10 cellular contexts compared by ENCODE assay signal in the genomic region with DNA sequence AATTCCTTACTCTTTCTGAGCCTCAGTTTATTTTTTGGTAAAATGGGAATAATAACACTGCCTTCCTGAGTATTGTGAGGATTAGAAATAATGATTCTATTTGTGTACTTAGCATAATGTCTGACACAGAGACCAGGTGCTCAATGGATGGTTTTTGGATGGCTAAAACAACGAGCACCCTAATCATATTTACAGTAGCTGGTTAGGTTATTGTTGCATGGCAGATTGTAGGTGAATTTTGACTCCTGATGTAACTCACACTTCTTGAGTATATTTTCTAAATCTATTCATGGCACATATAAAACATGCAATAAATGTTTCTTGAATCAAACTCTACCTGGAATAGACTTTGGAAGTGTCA. TPM values are rescaled to one million over a fixed set of nuclear protein-coding genes. Genes with fewer than 3 reads are reported as not detected.
DNase-seq lines count a peak whose midpoint lies in the region; ATAC-seq and TF ChIP-seq lines count a peak whose summit lies in the region.
"Had no signal": no experiment of that assay in that cellular context is flagged by ENCODE, and none has a peak within 500 bp of the region (broad histone marks: within the 10 kb centered on the region; RNA-seq: fewer than 3 reads in every experiment).

No MANE protein-coding gene starts in this region.

- in situ Hi-C loops in GM23248 (cut with MboI) = no loop called here

- H3K18ac ChIP-seq in mesendoderm (ENCODE audit: low read length) = no peak overlapping the region

- no peak overlapping the region for H4K8ac ChIP-seq in mesendoderm (ENCODE audit: low read depth, low read length)

- no peak overlapping the region for H2BK120ac ChIP-seq in mesendoderm (ENCODE audit: low read depth, low read length)

- TF ChIP-seq CTCF in OCI-LY3 (IDR thresholded peaks at IDR 0.05; ENCODE audit: low read depth, low read length) = no peak

- intact Hi-C loops in sciatic nerve (cut with DNase I) = no loop called here

- no peak overlapping the region for H3K56ac ChIP-seq in mesendoderm (ENCODE audit: low read length)

- no peaks in the 10 kb centered on the region for H3K9me2 ChIP-seq in GM23248 (ENCODE audit: insufficient read depth)

- 84 to 95% methylated on average over 1 of the region's 1 CpG for WGBS in GM23248 (ENCODE audit: low coverage in 1 of 2, low lambda C conversion rate in 2 of 2, missing lambda C conversion rate in 2 of 2), 2 experiments
- no CpG with 5 or more reads among the region's 1 CpG for WGBS in mesendoderm (ENCODE audit: extremely low coverage, insufficient coverage, low lambda C conversion rate)

- H3K36me3 ChIP-seq in OCI-LY3 (replicated peaks; ENCODE audit: low read depth, low read length) (peaks cover 31% of the 10 kb centered on the region), GM23248 (ENCODE audit: low read depth) (no peaks in the 10 kb centered on the region), mesendoderm (ENCODE audit: control insufficient read depth, insufficient read depth, low read length) (no peaks in the 10 kb centered on the region)
- H3K36me3 ChIP-seq: vagina had no signal

- peaks cover 49% of the 10 kb centered on the region for H3K4me1 ChIP-seq in OCI-LY3 (ENCODE audit: low read length)
- H3K4me1 ChIP-seq in GM23248 (ENCODE audit: insufficient read depth) = no peaks in the 10 kb centered on the region
- no peaks in the 10 kb centered on the region for H3K4me1 ChIP-seq in mesendoderm (ENCODE audit: control insufficient read depth, low read depth, low read length)
- H3K4me1 ChIP-seq: vagina had no signal

- H3K4me3 ChIP-seq in OCI-LY3 (ENCODE audit: low read length) = peak overlapping the region; percentile 27
- no peak overlapping the region for H3K4me3 ChIP-seq in GM23248
- H3K4me3 ChIP-seq in mesendoderm (ENCODE audit: low read length) = no peak overlapping the region
- H3K4me3 ChIP-seq: vagina had no signal

- H3K9ac ChIP-seq in OCI-LY3 (ENCODE audit: low read length) (no peak overlapping the region), GM23248 (no peak overlapping the region), mesendoderm (ENCODE audit: low read length) (no peak overlapping the region)

- peak; percentile 14 for ATAC-seq in GM18499 (IDR thresholded peaks at IDR 0.05; ENCODE audit: insufficient read depth, unreplicated experiment)
- peak; percentile 31 for ATAC-seq in GM19397 (IDR thresholded peaks at IDR 0.05; ENCODE audit: unreplicated experiment)
- ATAC-seq in HG02938 (IDR thresholded peaks at IDR 0.05; ENCODE audit: unreplicated experiment) = peak; percentile 30
- ATAC-seq in sciatic nerve = no peak

- DNase-seq in GM23248 (no peak), mesendoderm (no peak), AG20443 (ENCODE audit: low spot score) (no peak), sciatic nerve (ENCODE audit: low spot score) (no peak)
- DNase-seq: T-helper 9 cell had no signal

- H3K79me1 ChIP-seq in mesendoderm (ENCODE audit: low read length) = no peaks in the 10 kb centered on the region

- H3K4ac ChIP-seq in mesendoderm (ENCODE audit: low read depth, low read length) = no peak overlapping the region

- no peaks in the 10 kb centered on the region for H3F3A ChIP-seq in GM23248 (ENCODE audit: insufficient read depth)

- no peak overlapping the region for H2BK15ac ChIP-seq in mesendoderm (replicated peaks; ENCODE audit: low read depth)

- H2AK5ac ChIP-seq in mesendoderm (ENCODE audit: low read length) = no peak overlapping the region

- H3K9me3 ChIP-seq in OCI-LY3 (ENCODE audit: insufficient read depth, low read length) (peaks cover 26% of the 10 kb centered on the region), GM23248 (ENCODE audit: low read depth) (no peaks in the 10 kb centered on the region)
- H3K9me3 ChIP-seq: vagina had no signal

- H2AFZ ChIP-seq in OCI-LY3 (ENCODE audit: low read depth, low read length) = no peak overlapping the region
- H2AFZ ChIP-seq in GM23248 = no peak overlapping the region

- peak overlapping the region; percentile 48 for H3K4me2 ChIP-seq in OCI-LY3 (ENCODE audit: low read length)
- no peak overlapping the region for H3K4me2 ChIP-seq in GM23248 (ENCODE audit: unreplicated experiment)
- no peak overlapping the region for H3K4me2 ChIP-seq in mesendoderm (ENCODE audit: low read length)

- no peaks in the 10 kb centered on the region for H3K79me2 ChIP-seq in OCI-LY3 (ENCODE audit: low read length)
- H3K79me2 ChIP-seq in GM23248 (ENCODE audit: insufficient read depth) = no peaks in the 10 kb centered on the region
- no peaks in the 10 kb centered on the region for H3K79me2 ChIP-seq in mesendoderm (ENCODE audit: control insufficient read depth, insufficient read depth, low read length)

- H3K23ac ChIP-seq in mesendoderm (ENCODE audit: low read length) = no peak overlapping the region

- H2BK5ac ChIP-seq in mesendoderm (ENCODE audit: low read length) = no peak overlapping the region

- peak overlapping the region; percentile 80 for H3K27ac ChIP-seq in OCI-LY3 (ENCODE audit: low read length)
- H3K27ac ChIP-seq in GM23248 = no peak overlapping the region
- H3K27ac ChIP-seq in mesendoderm (ENCODE audit: low read depth, low read length) = no peak overlapping the region
- H3K27ac ChIP-seq: vagina had no signal

- no peak overlapping the region for H4K5ac ChIP-seq in mesendoderm (ENCODE audit: low read length)

- H4K20me1 ChIP-seq in OCI-LY3 (ENCODE audit: insufficient read depth, low read length) (no peaks in the 10 kb centered on the region), GM23248 (ENCODE audit: insufficient read depth) (no peaks in the 10 kb centered on the region)

- H3K27me3 ChIP-seq in OCI-LY3 (ENCODE audit: low read depth, low read length) (0 out of 2 replicates have a peak, but pooled peaks cover 3% of the 10 kb centered on the region), GM23248 (replicated peaks; ENCODE audit: insufficient read depth) (no peaks in the 10 kb centered on the region), mesendoderm (ENCODE audit: insufficient read depth, low read length, poor library complexity) (no peaks in the 10 kb centered on the region)
- H3K27me3 ChIP-seq: vagina had no signal

RNA-seq across cellular contexts. Expression of gene DUSP10, which starts 11.9 kb away (rescaled TPM):
- 10.5 and 19.3 TPM in 2 replicates for total RNA-seq in GM23248 (2014; rRNA removed; shearing (Covaris generic))
- polyA plus RNA-seq in GM23248 (2016; fragmentation: Nextera tagmentation; extraction: Ambion mirVana) = 16.2 and 16.4 TPM in 2 replicates
- polyA plus RNA-seq in mesendoderm (2013, experiment 1 of 2) = 9.1 TPM
- polyA plus RNA-seq in mesendoderm (2013, experiment 2 of 2) = 10.0 TPM
- total RNA-seq in sciatic nerve = 4.7 TPM
